In the genomic region with DNA sequence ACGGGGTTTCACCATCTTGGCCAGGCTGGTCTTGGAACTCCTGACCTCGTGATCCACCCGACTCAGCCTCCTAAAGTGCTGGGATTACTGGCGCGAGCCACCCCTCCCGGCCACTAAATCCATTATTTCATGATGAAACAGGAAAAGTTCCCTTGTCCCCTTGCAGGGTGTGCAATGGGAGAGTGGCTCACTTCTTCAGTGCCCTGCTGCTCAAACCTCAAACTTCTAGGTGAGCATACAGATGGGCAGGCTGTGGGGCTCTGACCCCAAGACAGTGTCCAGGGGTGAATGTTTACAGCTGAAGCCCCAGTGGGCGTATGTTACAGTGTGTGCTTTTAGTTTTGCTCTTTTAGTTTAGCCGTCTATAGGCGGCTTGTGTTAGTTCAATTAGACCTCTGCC, we compare ENCODE assay signal across 18 cellular contexts. TPM values are rescaled to one million over a fixed set of nuclear protein-coding genes. Genes with fewer than 3 reads are reported as not detected.
A peak's percentile ranks its signal among the peaks of the same experiment; 100 is the strongest.
DNase-seq lines count a peak whose midpoint lies in the region; ATAC-seq, FAIRE-seq and TF ChIP-seq lines count a peak whose summit lies in the region.
"Had no signal": no experiment of that assay in that cellular context is flagged by ENCODE, and none has a peak within 500 bp of the region (broad histone marks: within the 10 kb centered on the region; RNA-seq: fewer than 3 reads in every experiment).

No MANE protein-coding gene starts in this region.

- H3K4me3 ChIP-seq in breast epithelium (no peak overlapping the region), endothelial cell of umbilical vein (replicated peaks in 1 of 3; ENCODE audit: insufficient read depth in 1 of 3, low read depth in 1 of 3, low read length in 3 of 3) (no peak overlapping the region), vagina (peak overlapping the region; percentile 12 to 21)

- CTCF ChIA-PET in MCF 10A (lab: Yijun Ruan, JAX) (interaction anchor here (0.9 to 2.4 kb wide), 2 partner anchors 16 to 67 kb away, joined by 6 to 10 read pairs; no protein-coding TSS in a partner anchor), endothelial cell of umbilical vein (lab: Charles Lee) (interaction anchor here (1.2 to 2.5 kb wide), 5 partner anchors 15 to 69 kb away, joined by 3 to 31 read pairs (median 6); no protein-coding TSS in a partner anchor)

- no peaks in the 10 kb centered on the region for H4K20me1 ChIP-seq in endothelial cell of umbilical vein (replicated peaks; ENCODE audit: control insufficient read depth, extremely low read depth, insufficient read depth, low read length)

- TF ChIP-seq CTCF in MCF 10A (IDR thresholded peaks at IDR 0.05; ENCODE audit: unreplicated experiment) (no peak), breast epithelium (IDR thresholded peaks at IDR 0.05) (no peak), endothelial cell of umbilical vein (IDR thresholded peaks at IDR 0.05; ENCODE audit: extremely low read depth in 1 of 2, insufficient read depth in 1 of 2, low read depth in 1 of 2, low read length in 2 of 2) (no peak), nephron progenitor cell (IDR thresholded peaks at IDR 0.05) (no peak), vagina (IDR thresholded peaks at IDR 0.05) (no peak)

- H3K9me3 Mint-ChIP-seq in MCF 10A (ENCODE audit: unreplicated experiment), result no peaks in the 10 kb centered on the region
- H3K9me3 Mint-ChIP-seq in nephron progenitor cell, result no peaks in the 10 kb centered on the region
- H3K9me3 Mint-ChIP-seq: activated naive CD8-positive, alpha-beta T cell treated with anti-CD3 and anti-CD28 coated beads, Interleukin-2, amount 10 ng/mL, durations not matched to agents 7 days and 5 days had no signal

- H3K36me3 Mint-ChIP-seq in MCF 10A (ENCODE audit: insufficient read depth, unreplicated experiment) (peaks cover 4% of the 10 kb centered on the region), nephron progenitor cell (ENCODE audit: low read depth) (peaks cover 31% of the 10 kb centered on the region)
- H3K36me3 Mint-ChIP-seq: activated naive CD8-positive, alpha-beta T cell treated with anti-CD3 and anti-CD28 coated beads, Interleukin-2, amount 10 ng/mL, durations not matched to agents 7 days and 5 days had no signal

- no peaks in the 10 kb centered on the region for H3K4me1 ChIP-seq in breast epithelium
- peaks cover 22% of the 10 kb centered on the region for H3K4me1 ChIP-seq in endothelial cell of umbilical vein (ENCODE audit: control insufficient read depth, extremely low read depth, insufficient read depth, low read length)
- H3K4me1 ChIP-seq in vagina, result peaks cover 12% of the 10 kb centered on the region

- H3K36me3 ChIP-seq in breast epithelium (no peaks in the 10 kb centered on the region), endothelial cell of umbilical vein (ENCODE audit: control insufficient read depth in 2 of 2, extremely low read depth in 1 of 2, insufficient read depth in 2 of 2, low read length in 2 of 2) (no peaks in the 10 kb centered on the region), vagina (no peaks in the 10 kb centered on the region)

- no peak for FAIRE-seq in endothelial cell of umbilical vein (lab: Jason Lieb, UNC)
- FAIRE-seq: H1 had no signal

- H3K4me2 ChIP-seq in endothelial cell of umbilical vein (ENCODE audit: insufficient read depth, low read length), result peak overlapping the region; percentile 28

- DNase-seq in MCF 10A (ENCODE audit: unreplicated experiment), result no peak
- no peak for DNase-seq in breast epithelium (ENCODE audit: low spot score in 2 of 2)
- no peak for DNase-seq in endothelial cell of umbilical vein (ENCODE audit: low read depth, low spot score)
- DNase-seq in nephron progenitor cell, result no peak
- no peak for DNase-seq in vagina (ENCODE audit: extremely low spot score in 2 of 2)
- DNase-seq in DMS153 treated with DMSO at 0.1 percent for 48 hours (lab: John Stamatoyannopoulos, UW; ENCODE audit: unreplicated experiment), result no peak
- DNase-seq: activated naive CD8-positive, alpha-beta T cell treated with anti-CD3 and anti-CD28 coated beads, Interleukin-2, amount 10 ng/mL, durations not matched to agents 7 days and 5 days; hippocampal formation; NCI-H1092 treated with DMSO at 0.1 percent for 48 hours; NCI-H524 treated with DMSO at 0.1 percent for 48 hours; SHP77 treated with DMSO at 0.1 percent for 48 hours had no signal

- BruUV-seq in MCF 10A (replicated peaks; lab: Mats Ljungman, UMichigan) (no TSS peak), endothelial cell of umbilical vein (replicated peaks; lab: Mats Ljungman, UMichigan) (no TSS peak)

- H3K27ac ChIP-seq in breast epithelium, result peak overlapping the region in 1 of 2 donors; percentile 38
- H3K27ac ChIP-seq in endothelial cell of umbilical vein (ENCODE audit: insufficient read depth, low read depth, low read length), result peak overlapping the region; percentile 93
- H3K27ac ChIP-seq in vagina, result peak overlapping the region; percentile 48
- H3K27ac ChIP-seq: 22Rv1 had no signal

- intact Hi-C loops in MCF 10A (cut with micrococcal nuclease) (no loop called here), breast epithelium (cut with DNase I; ENCODE audit: low total_unique reads) (no loop called here), endothelial cell of umbilical vein (cut with micrococcal nuclease) (loop anchor here (2.0 kb wide), 1 partner anchor 33 kb away; no protein-coding TSS in a partner anchor), vagina (cut with DNase I) (no loop called here)

- TF ChIP-seq POLR2A in breast epithelium (IDR thresholded peaks at IDR 0.05), result no peak
- TF ChIP-seq POLR2A in endothelial cell of umbilical vein (IDR thresholded peaks at IDR 0.05; ENCODE audit: low read depth, low read length), result no peak
- TF ChIP-seq POLR2A in vagina (IDR thresholded peaks at IDR 0.05), result no peak

- no peaks in the 10 kb centered on the region for H3K79me2 ChIP-seq in endothelial cell of umbilical vein (ENCODE audit: control insufficient read depth, insufficient read depth, low read length)

- H3K9me3 ChIP-seq in breast epithelium (no peaks in the 10 kb centered on the region), endothelial cell of umbilical vein (replicated peaks; ENCODE audit: control insufficient read depth, insufficient read depth, low read length) (no peaks in the 10 kb centered on the region), vagina (no peaks in the 10 kb centered on the region)

- H3K4me1 Mint-ChIP-seq in MCF 10A (ENCODE audit: insufficient read depth, unreplicated experiment) (peaks cover 10% of the 10 kb centered on the region), nephron progenitor cell (peaks cover 22% of the 10 kb centered on the region)

- peak overlapping the region; percentile 11 for H3K9ac ChIP-seq in endothelial cell of umbilical vein (replicated peaks; ENCODE audit: extremely low read depth, insufficient read depth, low read length)

- POLR2A ChIA-PET in MCF 10A (lab: Yijun Ruan, JAX), result interaction anchor here (1.4 kb wide), 1 partner anchor 33 kb away, joined by 3 read pairs; no protein-coding TSS in a partner anchor
- POLR2A ChIA-PET in endothelial cell of umbilical vein (lab: Charles Lee), result interaction anchor here (0.9 kb wide), 1 partner anchor 36 kb away, joined by 3 read pairs; no protein-coding TSS in a partner anchor

- H3K27me3 Mint-ChIP-seq in MCF 10A (ENCODE audit: insufficient read depth, unreplicated experiment) (no peaks in the 10 kb centered on the region), nephron progenitor cell (ENCODE audit: low read depth, poor library complexity) (no peaks in the 10 kb centered on the region)

- no peak overlapping the region for H2AFZ ChIP-seq in endothelial cell of umbilical vein (ENCODE audit: low read depth, low read length)

- H3K27ac Mint-ChIP-seq in MCF 10A (ENCODE audit: low read depth, unreplicated experiment) (peak overlapping the region; percentile 27), nephron progenitor cell (peak overlapping the region; percentile 94)
- H3K27ac Mint-ChIP-seq: activated naive CD8-positive, alpha-beta T cell treated with anti-CD3 and anti-CD28 coated beads, Interleukin-2, amount 10 ng/mL, durations not matched to agents 7 days and 5 days had no signal

- H3K27me3 ChIP-seq in breast epithelium (no peaks in the 10 kb centered on the region), endothelial cell of umbilical vein (ENCODE audit: control insufficient read depth in 2 of 2, insufficient read depth in 2 of 2, low read length in 2 of 2) (no peaks in the 10 kb centered on the region), vagina (no peaks in the 10 kb centered on the region)
- H3K27me3 ChIP-seq: dorsolateral prefrontal cortex had no signal

- dilution Hi-C loops in endothelial cell of umbilical vein (cut with MboI; ENCODE audit: extremely low pct_ligation_motif_present, low sequenced_read_pairs), result no loop called here

- no peaks in the 10 kb centered on the region for H3K9me1 ChIP-seq in endothelial cell of umbilical vein (replicated peaks; ENCODE audit: control insufficient read depth, extremely low read depth, insufficient read depth, low read length)

- no peak overlapping the region for H3K4me3 Mint-ChIP-seq in MCF 10A (ENCODE audit: unreplicated experiment)
- H3K4me3 Mint-ChIP-seq in nephron progenitor cell, result no peak overlapping the region
- H3K4me3 Mint-ChIP-seq: activated naive CD8-positive, alpha-beta T cell treated with anti-CD3 and anti-CD28 coated beads, Interleukin-2, amount 10 ng/mL, durations not matched to agents 7 days and 5 days had no signal

- ATAC-seq in HG03571 (IDR thresholded peaks at IDR 0.05; ENCODE audit: unreplicated experiment) (no peak), HG02885 (IDR thresholded peaks at IDR 0.05; ENCODE audit: poor library complexity, unreplicated experiment) (no peak)

RNA-seq across cellular contexts. Expression of a gene that starts 34.7 kb away (rescaled TPM):
- total RNA-seq in MCF 10A (2022) (6.9 and 7.9 TPM in 2 replicates), breast epithelium (1 to 10 TPM; 2.3 to 4.6 (median 4.3) TPM), endothelial cell of umbilical vein (35.9 and 39.7 TPM in 2 replicates), vagina (10.1 TPM)
- 11.9 and 13.8 TPM in 2 replicates for polyA plus RNA-seq in endothelial cell of umbilical vein
- 19.5 and 21.0 TPM in 2 replicates for polyA plus RNA-seq in endothelial cell of umbilical vein (2011; cell fraction: cytosol; rRNA removed)
- polyA plus RNA-seq in endothelial cell of umbilical vein (2011; cell fraction: nucleus; rRNA removed), result 18.5 and 23.2 TPM in 2 replicates
- 20.9 and 22.8 TPM in 2 replicates for polyA plus RNA-seq in endothelial cell of umbilical vein (2012)
- polyA minus RNA-seq in endothelial cell of umbilical vein, result 85.5 and 98.4 TPM in 2 replicates
- 6.5 TPM for polyA minus RNA-seq in endothelial cell of umbilical vein (2011; cell fraction: cytosol; rRNA and poly(A)+ RNA removed)
- polyA minus RNA-seq in endothelial cell of umbilical vein (2011; cell fraction: nucleus; rRNA and poly(A)+ RNA removed), result 13.5 and 23.9 TPM in 2 replicates

RNA-seq across cellular contexts. Expression of a gene that starts 36.6 kb away (rescaled TPM):
- total RNA-seq in MCF 10A (2022) (0.16 and 0.56 TPM in 2 replicates), breast epithelium (1 to 10 TPM; 1.0 to 1.4 (median 1.3) TPM), endothelial cell of umbilical vein (0.51 and 0.71 TPM in 2 replicates), vagina (3.7 TPM)
- polyA plus RNA-seq in endothelial cell of umbilical vein, result 0.78 and 1.1 TPM in 2 replicates
- polyA plus RNA-seq in endothelial cell of umbilical vein (2011; cell fraction: cytosol; rRNA removed), result 0.35 and 0.61 TPM in 2 replicates
- polyA plus RNA-seq in endothelial cell of umbilical vein (2011; cell fraction: nucleus; rRNA removed), result 2.9 and 3.8 TPM in 2 replicates
- polyA plus RNA-seq in endothelial cell of umbilical vein (2012), result 0.78 and 1.0 TPM in 2 replicates
- polyA minus RNA-seq in endothelial cell of umbilical vein, result 0.51 and 2.1 TPM in 2 replicates
- polyA minus RNA-seq in endothelial cell of umbilical vein (2011; cell fraction: cytosol; rRNA and poly(A)+ RNA removed), result 0.72 TPM
- 0.53 and 0.72 TPM in 2 replicates for polyA minus RNA-seq in endothelial cell of umbilical vein (2011; cell fraction: nucleus; rRNA and poly(A)+ RNA removed)

RNA-seq across cellular contexts. Expression of a gene that starts 52.3 kb away (rescaled TPM):
- total RNA-seq in MCF 10A (2022) (not detected in 2 replicates), breast epithelium (1 to 10 TPM in 1 of 3 donors, under 1 TPM in 1, not detected in 1; 0.98 to 1.0 TPM), endothelial cell of umbilical vein (not detected in 2 replicates), vagina (not detected)
- polyA plus RNA-seq in endothelial cell of umbilical vein, result not detected in 2 replicates
- polyA plus RNA-seq in endothelial cell of umbilical vein (2011; cell fraction: cytosol; rRNA removed), result not detected in 2 replicates
- not detected in 2 replicates for polyA plus RNA-seq in endothelial cell of umbilical vein (2011; cell fraction: nucleus; rRNA removed)
- polyA plus RNA-seq in endothelial cell of umbilical vein (2012), result not detected in 2 replicates
- polyA minus RNA-seq in endothelial cell of umbilical vein, result not detected in 2 replicates
- polyA minus RNA-seq in endothelial cell of umbilical vein (2011; cell fraction: cytosol; rRNA and poly(A)+ RNA removed), result not detected
- not detected in 2 replicates for polyA minus RNA-seq in endothelial cell of umbilical vein (2011; cell fraction: nucleus; rRNA and poly(A)+ RNA removed)
- total RNA-seq: activated naive CD8-positive, alpha-beta T cell treated with anti-CD3 and anti-CD28 coated beads, Interleukin-2, amount 10 ng/mL, durations not matched to agents 7 days and 5 days; H1; lung microvascular endothelial cell; renal cortical epithelial cell had no signal
- polyA plus RNA-seq: H1 had no signal

Comparison
In these comparisons a context has a peak if more than half of its experiments do, and no peak if none do; other contexts are left out.
1. H3K4me3 ChIP-seq: peak in vagina (2 of 2); none in breast epithelium (0 of 3) and endothelial cell of umbilical vein (0 of 3).